In the genomic region with DNA sequence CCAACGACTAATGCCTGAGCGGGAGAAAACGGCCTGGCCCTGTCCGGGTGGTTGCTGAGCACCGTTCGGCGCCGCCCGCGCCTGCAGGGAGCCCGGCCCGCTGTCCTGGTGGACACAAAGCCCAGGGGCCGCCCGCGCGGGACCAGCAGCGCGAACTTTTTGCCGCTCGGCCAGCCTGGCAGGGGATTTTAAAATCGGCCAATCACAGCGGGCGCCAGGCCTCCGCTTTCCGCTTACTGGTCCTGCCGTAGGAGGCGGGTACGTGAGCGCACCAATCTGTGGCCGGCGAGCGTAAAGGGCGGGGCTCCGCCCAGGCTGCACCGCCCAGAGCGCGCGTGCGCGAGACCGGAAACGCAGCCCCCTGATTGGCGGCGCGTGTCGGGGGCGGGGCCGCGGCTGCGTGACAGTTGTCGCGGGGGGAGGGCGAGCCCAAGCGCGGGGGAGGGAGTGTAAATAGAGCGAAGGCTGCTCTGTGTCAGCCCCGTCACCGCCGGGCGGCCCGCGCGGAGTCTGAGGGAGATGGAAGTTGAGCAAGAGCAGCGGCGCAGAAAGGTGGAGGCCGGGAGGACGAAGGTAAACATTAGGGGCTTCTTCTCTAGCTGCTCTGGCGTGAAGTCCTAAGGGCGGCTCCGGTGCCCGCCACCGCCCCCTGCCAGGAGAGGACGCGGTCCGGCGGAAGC, we compare ENCODE assay signal across 8 cellular contexts. TPM values are rescaled to one million over a fixed set of nuclear protein-coding genes. Genes with fewer than 3 reads are reported as not detected.
DNase-seq lines count a peak whose midpoint lies in the region; ATAC-seq lines count a peak whose summit lies in the region.

A gene (minus strand): TSS at position 161 of the 680 bp plus-strand sequence. CDS start 1,132 bp downstream, outside the sequence.
A gene with protein sequence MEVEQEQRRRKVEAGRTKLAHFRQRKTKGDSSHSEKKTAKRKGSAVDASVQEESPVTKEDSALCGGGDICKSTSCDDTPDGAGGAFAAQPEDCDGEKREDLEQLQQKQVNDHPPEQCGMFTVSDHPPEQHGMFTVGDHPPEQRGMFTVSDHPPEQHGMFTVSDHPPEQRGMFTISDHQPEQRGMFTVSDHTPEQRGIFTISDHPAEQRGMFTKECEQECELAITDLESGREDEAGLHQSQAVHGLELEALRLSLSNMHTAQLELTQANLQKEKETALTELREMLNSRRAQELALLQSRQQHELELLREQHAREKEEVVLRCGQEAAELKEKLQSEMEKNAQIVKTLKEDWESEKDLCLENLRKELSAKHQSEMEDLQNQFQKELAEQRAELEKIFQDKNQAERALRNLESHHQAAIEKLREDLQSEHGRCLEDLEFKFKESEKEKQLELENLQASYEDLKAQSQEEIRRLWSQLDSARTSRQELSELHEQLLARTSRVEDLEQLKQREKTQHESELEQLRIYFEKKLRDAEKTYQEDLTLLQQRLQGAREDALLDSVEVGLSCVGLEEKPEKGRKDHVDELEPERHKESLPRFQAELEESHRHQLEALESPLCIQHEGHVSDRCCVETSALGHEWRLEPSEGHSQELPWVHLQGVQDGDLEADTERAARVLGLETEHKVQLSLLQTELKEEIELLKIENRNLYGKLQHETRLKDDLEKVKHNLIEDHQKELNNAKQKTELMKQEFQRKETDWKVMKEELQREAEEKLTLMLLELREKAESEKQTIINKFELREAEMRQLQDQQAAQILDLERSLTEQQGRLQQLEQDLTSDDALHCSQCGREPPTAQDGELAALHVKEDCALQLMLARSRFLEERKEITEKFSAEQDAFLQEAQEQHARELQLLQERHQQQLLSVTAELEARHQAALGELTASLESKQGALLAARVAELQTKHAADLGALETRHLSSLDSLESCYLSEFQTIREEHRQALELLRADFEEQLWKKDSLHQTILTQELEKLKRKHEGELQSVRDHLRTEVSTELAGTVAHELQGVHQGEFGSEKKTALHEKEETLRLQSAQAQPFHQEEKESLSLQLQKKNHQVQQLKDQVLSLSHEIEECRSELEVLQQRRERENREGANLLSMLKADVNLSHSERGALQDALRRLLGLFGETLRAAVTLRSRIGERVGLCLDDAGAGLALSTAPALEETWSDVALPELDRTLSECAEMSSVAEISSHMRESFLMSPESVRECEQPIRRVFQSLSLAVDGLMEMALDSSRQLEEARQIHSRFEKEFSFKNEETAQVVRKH (N-terminal part only) (plus strand): TSS at position 447 of the 680 bp plus-strand sequence. CDS start 73 bp downstream, at position 520.

- H3K4me3 Mint-ChIP-seq in IgD-negative memory B cell: peak within 1 kb of the TSS; percentile 95 to 98 (median 98)

- no peaks in the 10 kb centered on the region for H3K27me3 ChIP-seq in mononuclear cell (ENCODE audit: insufficient read depth, low read length)

- H3K4me1 Mint-ChIP-seq in IgD-negative memory B cell: peaks cover 17 to 25% (median 24%) of the 10 kb centered on the region in 3 donors

- peak within 1 kb of the TSS; percentile 96 to 99 (median 98) for H3K27ac Mint-ChIP-seq in IgD-negative memory B cell

- H3K36me3 Mint-ChIP-seq in IgD-negative memory B cell: peaks cover 5% of the 10 kb centered on the region

- DNase-seq in DMS114 treated with DMSO at 0.1 percent for 48 hours (lab: John Stamatoyannopoulos, UW; ENCODE audit: unreplicated experiment) (peak; percentile 89), OCI-M1 (lab: John Stamatoyannopoulos, UW) (peak; percentile 100), activated T-cell treated with anti-CD3 and anti-CD28 coated beads for 1 hour (ENCODE audit: low read depth) (peak; percentile 97), epithelial cell of prostate (ENCODE audit: low read depth, low spot score) (peak; percentile 89)
- DNase-seq in stimulated activated CD8-positive, alpha-beta memory T cell treated with anti-CD3 and anti-CD28 coated beads, Interleukin-2, amount 100 ng/mL, for 48 hours (ENCODE audit: low read depth in 2 of 2): peak; percentile 94 to 95

- H3K4me1 ChIP-seq in mononuclear cell (ENCODE audit: insufficient read depth, low read length): peaks cover 50% of the 10 kb centered on the region

- no peaks in the 10 kb centered on the region for H3K27me3 Mint-ChIP-seq in IgD-negative memory B cell

- H3K9me3 Mint-ChIP-seq in IgD-negative memory B cell: no peaks in the 10 kb centered on the region

- ATAC-seq in GM21576 (IDR thresholded peaks at IDR 0.05; ENCODE audit: unreplicated experiment): peak; percentile 78

- H3K4me3 ChIP-seq in mononuclear cell (ENCODE audit: low read length): peak within 1 kb of the TSS; percentile 97

- H3K9me3 ChIP-seq in mononuclear cell (ENCODE audit: low read depth, low read length): no peaks in the 10 kb centered on the region

- H3K27ac ChIP-seq in epithelial cell of prostate: peak within 1 kb of the TSS; percentile 89

RNA-seq across cellular contexts. Expression of the first gene that starts in this region (rescaled TPM):
- 1.3 TPM for polyA plus RNA-seq in IgD-negative memory B cell
- total RNA-seq in mononuclear cell: 1.0 TPM

RNA-seq across cellular contexts. Expression of the second gene that starts in this region (rescaled TPM):
- 22.4 TPM for polyA plus RNA-seq in IgD-negative memory B cell
- total RNA-seq in mononuclear cell: 27.9 TPM

Comparison
In these comparisons a context has a peak if more than half of its experiments do, and no peak if none do; other contexts are left out.
1. Peak in every context shown above with its lines: DNase-seq, ATAC-seq, H3K4me3 ChIP-seq and H3K27ac ChIP-seq.